8 cellular contexts compared by ENCODE assay signal in genomic region chr15:74545776-74546656, GRCh38. TPM values are rescaled to one million over a fixed set of nuclear protein-coding genes. Genes with fewer than 3 reads are reported as not detected.
DNase-seq lines count a peak whose midpoint lies in the region; TF ChIP-seq lines count a peak whose summit lies in the region.

No MANE protein-coding gene starts in this region.

- DNase-seq in G401 (ENCODE audit: low spot score): peak; percentile 63
- peak; percentile 100 for DNase-seq in MV-4-11 (lab: John Stamatoyannopoulos, UW)
- DNase-seq in SK-N-DZ (ENCODE audit: low spot score): peak; percentile 86
- peak; percentile 98 for DNase-seq in activated naive CD4-positive, alpha-beta T cell treated with anti-CD3 and anti-CD28 coated beads for 36 hours
- peak; percentile 97 for DNase-seq in globus pallidus (ENCODE audit: low spot score)
- peak; percentile 91 to 95 for DNase-seq in trophoblast cell
- DNase-seq in tibial nerve (ENCODE audit: low spot score in 2 of 2): peak; percentile 90 to 94

- no peaks in the 10 kb centered on the region for H3K27me3 Mint-ChIP-seq in activated naive CD4-positive, alpha-beta T cell treated with anti-CD3 and anti-CD28 coated beads for 36 hours (ENCODE audit: low read depth)

- H2AK5ac ChIP-seq in trophoblast cell (ENCODE audit: low read length): no peak overlapping the region

- H3K18ac ChIP-seq in trophoblast cell (ENCODE audit: low read length): no peak overlapping the region

- CTCF ChIA-PET in HEK293 (lab: Yijun Ruan, JAX): interaction anchor here (0.6 to 3.3 kb wide), 14 partner anchors 16 to 478 kb away, joined by 3 to 14 read pairs (median 4); no protein-coding TSS in a partner anchor
- CTCF ChIA-PET in activated naive CD4-positive, alpha-beta T cell treated with anti-CD3 and anti-CD28 coated beads for 36 hours (lab: Charles Lee): interaction anchor here (0.5 to 1.9 kb wide), 10 partner anchors 14 to 590 kb away, joined by 3 to 9 read pairs (median 4); partner anchors contain the start of gene UBL7

- no peak overlapping the region for H3K27ac Mint-ChIP-seq in activated naive CD4-positive, alpha-beta T cell treated with anti-CD3 and anti-CD28 coated beads for 36 hours

- no peak overlapping the region for H3K23ac ChIP-seq in trophoblast cell (ENCODE audit: low read length)

- H2BK5ac ChIP-seq in trophoblast cell (ENCODE audit: low read depth, low read length, poor library complexity): no peak overlapping the region

- H3K36me3 ChIP-seq in HEK293 (ENCODE audit: control insufficient read depth in 2 of 2, insufficient read depth in 1 of 2, low read length in 2 of 2) (peaks cover 15 to 46% of the 10 kb centered on the region in 2 experiments; a peak in 2 of 3 replicates), trophoblast cell (ENCODE audit: control insufficient read depth in 1 of 2, insufficient read depth in 2 of 2, low read length in 2 of 2) (peaks cover 30 to 40% of the 10 kb centered on the region in 2 experiments), tibial nerve (peaks cover 0 to 7% (median 3%) of the 10 kb centered on the region in 3 donors)

- H3K4me1 ChIP-seq in HEK293 (ENCODE audit: control insufficient read depth, insufficient read depth, low read length): peaks cover 34% of the 10 kb centered on the region
- peaks cover 2 to 9% of the 10 kb centered on the region in 2 experiments for H3K4me1 ChIP-seq in trophoblast cell (ENCODE audit: control insufficient read depth in 1 of 2, insufficient read depth in 2 of 2, low read length in 2 of 2)
- H3K4me1 ChIP-seq in tibial nerve: peaks cover 0 to 54% (median 24%) of the 10 kb centered on the region in 4 donors

- no peaks in the 10 kb centered on the region for H3K27me3 ChIP-seq in trophoblast cell (ENCODE audit: insufficient read depth, low read length)
- no peaks in the 10 kb centered on the region for H3K27me3 ChIP-seq in tibial nerve

- H3K36me3 Mint-ChIP-seq in activated naive CD4-positive, alpha-beta T cell treated with anti-CD3 and anti-CD28 coated beads for 36 hours (ENCODE audit: low read depth): peaks cover 36% of the 10 kb centered on the region

- POLR2A ChIA-PET in HEK293 (lab: Yijun Ruan, JAX): interaction anchor here (0.5 to 2.3 kb wide), 16 partner anchors 9 to 906 kb away, joined by 3 to 26 read pairs (median 4); partner anchors contain the start of genes CLK3, FAM219B, PML and SIN3A

- peak overlapping the region; percentile 46 for H3K4me3 Mint-ChIP-seq in activated naive CD4-positive, alpha-beta T cell treated with anti-CD3 and anti-CD28 coated beads for 36 hours

- H2BK120ac ChIP-seq in trophoblast cell (ENCODE audit: insufficient read depth, low read length, poor library complexity): no peak overlapping the region

- WGBS in trophoblast cell (ENCODE audit: extremely low coverage, insufficient coverage, insufficient read length): no CpG with 5 or more reads among the region's 23 CpGs
- WGBS in tibial nerve, 2 donors: 1% methylated on average over 20 of the region's 23 CpGs

- peaks cover 69% of the 10 kb centered on the region for H3K4me1 Mint-ChIP-seq in activated naive CD4-positive, alpha-beta T cell treated with anti-CD3 and anti-CD28 coated beads for 36 hours (ENCODE audit: low read depth)

- peak; percentile 69 to 98 for TF ChIP-seq EP300 in tibial nerve (IDR thresholded peaks at IDR 0.05)

- in situ Hi-C loops in G401 (cut with HindIII; ENCODE audit: low sequenced_read_pairs): no loop called here

- H3K79me1 ChIP-seq in trophoblast cell (ENCODE audit: low read length): peaks cover 7% of the 10 kb centered on the region

- H2AFZ ChIP-seq in trophoblast cell (ENCODE audit: insufficient read depth, low read length, poor library complexity): no peak overlapping the region

- H3K4me2 ChIP-seq in trophoblast cell (ENCODE audit: low read length): no peak overlapping the region

- H3K14ac ChIP-seq in trophoblast cell (ENCODE audit: low read length): no peak overlapping the region

- peaks cover 12% of the 10 kb centered on the region for H3K79me2 ChIP-seq in trophoblast cell (ENCODE audit: control insufficient read depth, insufficient read depth, low read length, poor library complexity)

- peak overlapping the region; percentile 49 for H3K4ac ChIP-seq in trophoblast cell (ENCODE audit: low read depth, low read length)

- H4K8ac ChIP-seq in trophoblast cell (ENCODE audit: low read depth, low read length): no peak overlapping the region

- H4K91ac ChIP-seq in trophoblast cell (ENCODE audit: low read depth, low read length): no peak overlapping the region

- H2BK12ac ChIP-seq in trophoblast cell (ENCODE audit: low read length): no peak overlapping the region

- H4K12ac ChIP-seq in trophoblast cell (ENCODE audit: low read depth, low read length): no peak overlapping the region

- H3K9me3 ChIP-seq in HEK293 (ENCODE audit: control insufficient read depth, insufficient read depth, low read depth, low read length): no peaks in the 10 kb centered on the region
- no peaks in the 10 kb centered on the region for H3K9me3 ChIP-seq in trophoblast cell (ENCODE audit: insufficient read depth, low read depth, low read length)
- no peaks in the 10 kb centered on the region for H3K9me3 ChIP-seq in tibial nerve

- TF ChIP-seq POLR2A in tibial nerve (IDR thresholded peaks at IDR 0.05): no peak

- no peaks in the 10 kb centered on the region for H3K9me3 Mint-ChIP-seq in activated naive CD4-positive, alpha-beta T cell treated with anti-CD3 and anti-CD28 coated beads for 36 hours

- no peak overlapping the region for H3K9ac ChIP-seq in trophoblast cell (ENCODE audit: low read length)

- TF ChIP-seq CTCF in HEK293 (tag by site-specific recombination; IDR thresholded peaks at IDR 0.05) (peak; percentile 21; the same call in 1 of the 2 replicates), tibial nerve (IDR thresholded peaks at IDR 0.05) (peak in 2 of 5 experiments; percentile 18 to 39)

- H3K27ac ChIP-seq in HEK293 (ENCODE audit: extremely low read depth, low read depth, low read length) (no peak overlapping the region), trophoblast cell (ENCODE audit: low read depth, low read length) (no peak overlapping the region), tibial nerve (no peak overlapping the region)

- intact Hi-C loops in activated naive CD4-positive, alpha-beta T cell treated with anti-CD3 and anti-CD28 coated beads for 36 hours (cut with micrococcal nuclease): loop anchor here (5.0 kb wide), 1 partner anchor 476 kb away; the partner anchor contains the start of gene PPCDC

- H3K4me3 ChIP-seq in HEK293 (ENCODE audit: low read depth, low read length) (no peak overlapping the region), trophoblast cell (ENCODE audit: low read depth, low read length) (no peak overlapping the region), tibial nerve (no peak overlapping the region)

TF ChIP-seq in HEK293, 187 proteins besides CTCF, POLR2A, EP300 and RAD21 (continues in another document):
- TF ChIP-seq HOXD13 (CRISPR knock-in tag; IDR thresholded peaks at IDR 0.05; ENCODE audit: borderline replicate concordance) (peak; percentile 91), ZNF394 (tag by site-specific recombination; IDR thresholded peaks at IDR 0.05; ENCODE audit: borderline replicate concordance) (peak; percentile 95), ZSCAN23 (tag by site-specific recombination; IDR thresholded peaks at IDR 0.05) (peak; percentile 100), HOXA7 (CRISPR knock-in tag; IDR thresholded peaks at IDR 0.05; ENCODE audit: borderline replicate concordance) (no peak), ZFP37 (tag by site-specific recombination; IDR thresholded peaks at IDR 0.05) (peak; percentile 99), HIC1 (tag by site-specific recombination; IDR thresholded peaks at IDR 0.05) (peak; percentile 100), ZNF23 (tag by site-specific recombination; IDR thresholded peaks at IDR 0.05; ENCODE audit: borderline replicate concordance) (0 out of 2 replicates have a peak, but pooled peaks have one; percentile 42), BCL11B (tag by site-specific recombination; IDR thresholded peaks at IDR 0.05; ENCODE audit: low read depth) (peak; percentile 99), ZNF280C (tag by site-specific recombination; IDR thresholded peaks at IDR 0.05) (no peak)

RNA-seq across cellular contexts. Expression of gene ARID3B, which starts 5.0 kb away (rescaled TPM):
- total RNA-seq in G401 (2014; rRNA removed; shearing (Covaris generic)): 91.6 and 92.3 TPM in 2 replicates
- 23.8 and 25.0 TPM in 2 replicates for polyA plus RNA-seq in SK-N-DZ (2014; cell fraction: cytosol; rRNA removed)
- polyA plus RNA-seq in SK-N-DZ (2014; cell fraction: nucleus; rRNA removed): 18.9 and 43.5 TPM in 2 replicates
- 10 to 100 TPM; 14.2 to 15.9 TPM for total RNA-seq in activated naive CD4-positive, alpha-beta T cell treated with anti-CD3 and anti-CD28 coated beads for 36 hours
- 92.5 and 95.1 TPM in 2 replicates for polyA plus RNA-seq in trophoblast cell (2013)
- 1 to 10 TPM; 2.0 to 8.4 (median 5.3) TPM for total RNA-seq in tibial nerve
